In the genomic region with DNA sequence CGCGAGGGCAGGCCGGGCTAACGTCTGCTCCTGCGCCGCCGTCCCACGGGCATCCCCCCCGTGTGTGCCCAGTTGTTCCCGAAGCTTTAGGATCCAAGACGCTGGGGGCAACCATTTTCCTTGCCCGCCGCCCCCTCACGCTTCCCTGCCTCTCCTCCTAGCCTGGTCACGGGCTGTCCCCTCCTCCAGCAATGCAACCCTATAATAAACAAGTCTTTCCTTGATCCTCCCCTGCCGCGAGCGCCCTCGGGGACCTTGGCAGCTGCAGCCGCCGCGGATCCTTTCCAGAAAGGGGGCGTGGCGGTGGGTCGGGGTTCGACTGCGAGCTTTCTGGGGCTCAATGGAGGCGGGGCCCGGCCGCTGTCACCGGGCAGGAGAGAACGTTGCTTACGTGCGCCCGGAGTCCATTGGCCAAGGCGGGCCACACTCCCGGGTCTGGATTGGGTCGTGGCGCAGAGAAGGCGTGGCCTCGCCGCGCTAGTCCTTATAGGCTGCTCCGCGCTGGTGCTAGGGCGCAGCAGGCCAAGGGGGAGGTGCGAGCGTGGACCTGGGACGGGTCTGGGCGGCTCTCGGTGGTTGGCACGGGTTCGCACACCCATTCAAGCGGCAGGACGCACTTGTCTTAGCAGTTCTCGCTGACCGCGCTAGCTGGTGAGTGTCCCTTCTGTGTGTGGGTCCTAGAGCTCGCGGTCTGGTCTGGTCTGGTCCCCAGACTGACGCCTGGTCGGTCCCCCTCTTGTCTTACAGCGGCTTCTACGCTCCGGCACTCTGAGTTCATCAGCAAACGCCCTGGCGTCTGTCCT, we compare ENCODE assay signal across 8 cellular contexts. TPM values are rescaled to one million over a fixed set of nuclear protein-coding genes. Genes with fewer than 3 reads are reported as not detected.
DNase-seq lines count a peak whose midpoint lies in the region; ATAC-seq, FAIRE-seq and TF ChIP-seq lines count a peak whose summit lies in the region.

DDIT4 (plus strand) TSS at position 515 of the 803 bp plus-strand sequence. CDS start 293 bp downstream, outside the sequence.

- TF ChIP-seq EP300 in esophagus muscularis mucosa (IDR thresholded peaks at IDR 0.05), result no peak

- peak within 1 kb of the TSS; percentile 74 for H3K27ac ChIP-seq in KOPT-K1 (ENCODE audit: low read depth, low read length, poor library complexity, severe bottlenecking)
- peak within 1 kb of the TSS; percentile 98 to 100 (median 99) for H3K27ac ChIP-seq in esophagus muscularis mucosa (replicated peaks in 1 of 4)

- H3K36me3 ChIP-seq in KOPT-K1 (ENCODE audit: insufficient read depth, low read length), result peaks cover 19% of the 10 kb centered on the region
- peaks cover 13 to 27% (median 18%) of the 10 kb centered on the region in 4 donors for H3K36me3 ChIP-seq in esophagus muscularis mucosa

- H3K36me3 Mint-ChIP-seq in activated T-cell treated with anti-CD3 and anti-CD28 coated beads, Interleukin-2, amount 50 U/mL, for 72 hours (ENCODE audit: insufficient read depth in 2 of 2), result peaks cover 27 to 28% of the 10 kb centered on the region in 2 donors

- TF ChIP-seq CTCF in esophagus muscularis mucosa (IDR thresholded peaks at IDR 0.05), result no peak

- H3K4me1 ChIP-seq in esophagus muscularis mucosa, result peaks cover 27 to 47% (median 37%) of the 10 kb centered on the region in 4 donors

- 2% methylated on average over 33 of the region's 67 CpGs for WGBS in esophagus muscularis mucosa

- H3K9me3 Mint-ChIP-seq in activated T-cell treated with anti-CD3 and anti-CD28 coated beads, Interleukin-2, amount 50 U/mL, for 72 hours, result no peaks in the 10 kb centered on the region

- H3K9me3 ChIP-seq in KOPT-K1 (ENCODE audit: insufficient read depth, low read length, poor library complexity, severe bottlenecking), result no peaks in the 10 kb centered on the region
- no peaks in the 10 kb centered on the region for H3K9me3 ChIP-seq in esophagus muscularis mucosa

- H3K4me1 Mint-ChIP-seq in activated T-cell treated with anti-CD3 and anti-CD28 coated beads, Interleukin-2, amount 50 U/mL, for 72 hours (ENCODE audit: low read depth), result peaks cover 59% of the 10 kb centered on the region

- H3K4me3 ChIP-seq in esophagus muscularis mucosa, result peak within 1 kb of the TSS; percentile 65 to 95 (median 86)

- peak; percentile 99 for TF ChIP-seq POLR2A in esophagus muscularis mucosa (IDR thresholded peaks at IDR 0.05; ENCODE audit: low read depth)

- H3K27me3 Mint-ChIP-seq in activated T-cell treated with anti-CD3 and anti-CD28 coated beads, Interleukin-2, amount 50 U/mL, for 72 hours (ENCODE audit: low read depth), result no peaks in the 10 kb centered on the region

- ATAC-seq in GM21786 (IDR thresholded peaks at IDR 0.05; ENCODE audit: unreplicated experiment), result peak; percentile 73
- peak; percentile 82 to 84 for ATAC-seq in activated T-cell treated with anti-CD3 and anti-CD28 coated beads, Interleukin-2, amount 50 U/mL, for 72 hours (replicated peaks in 1 of 2)

- intact Hi-C loops in esophagus muscularis mucosa (cut with DNase I), result loop anchor here (2.0 to 5.0 kb wide), 2 partner anchors 55 to 56 kb away; partner anchors contain the start of genes ANAPC16 and ASCC1

- H3K27me3 ChIP-seq in esophagus muscularis mucosa, result no peaks in the 10 kb centered on the region

- DNase-seq in DMS79 (lab: John Stamatoyannopoulos, UW) (peak; percentile 87), RCC 7860 (ENCODE audit: low spot score) (peak; percentile 96), esophagus muscularis mucosa (ENCODE audit: extremely low spot score) (peak; percentile 100), myocyte (ENCODE audit: low read depth) (peak; percentile 100)
- DNase-seq in activated T-cell treated with anti-CD3 and anti-CD28 coated beads, Interleukin-2, amount 50 U/mL, for 72 hours, result peak; percentile 99
- DNase-seq in stimulated activated CD8-positive, alpha-beta memory T cell treated with anti-CD3 and anti-CD28 coated beads, Interleukin-7, amount 100 ng/mL, for 48 hours (ENCODE audit: extremely low read depth in 1 of 2, low read depth in 1 of 2), result peak; percentile 99

- peak within 1 kb of the TSS; percentile 90 to 96 for H3K4me3 Mint-ChIP-seq in activated T-cell treated with anti-CD3 and anti-CD28 coated beads, Interleukin-2, amount 50 U/mL, for 72 hours

- peak; percentile 79 for FAIRE-seq in RCC 7860 (lab: Jason Lieb, UNC)

- H3K27ac Mint-ChIP-seq in activated T-cell treated with anti-CD3 and anti-CD28 coated beads, Interleukin-2, amount 50 U/mL, for 72 hours, result peak within 1 kb of the TSS; percentile 98

RNA-seq across cellular contexts. Expression of gene DDIT4, which starts in this region (rescaled TPM):
- total RNA-seq in activated T-cell treated with anti-CD3 and anti-CD28 coated beads, Interleukin-2, amount 50 U/mL, for 72 hours, result 1,000 to 10,000 TPM; 1,119 to 1,202 TPM
- 100 to 1,000 TPM in 3 of 4 donors, 10 to 100 TPM in 1; 77.4 to 247 (median 146) TPM for total RNA-seq in esophagus muscularis mucosa
- total RNA-seq in myocyte, result 97.0 and 97.3 TPM in 2 replicates
- 242 TPM for polyA plus RNA-seq in myocyte (2012)

Comparison
In these comparisons a context has a peak if more than half of its experiments do, and no peak if none do; other contexts are left out.
1. Peak in every context shown above with its lines: DNase-seq, ATAC-seq, H3K4me3 ChIP-seq and H3K27ac ChIP-seq.
2. RNA of gene DDIT4 (total RNA-seq): 1,119 to 1,202 TPM in activated T-cell treated with anti-CD3 and anti-CD28 coated beads, Interleukin-2, amount 50 U/mL, for 72 hours; 77.4 to 247 TPM in esophagus muscularis mucosa and 97.0 to 97.3 TPM in myocyte; every median in the first group is over 4 times any median in the second.